Comparison of ENCODE assay signal across 21 cellular contexts in the genomic region with DNA sequence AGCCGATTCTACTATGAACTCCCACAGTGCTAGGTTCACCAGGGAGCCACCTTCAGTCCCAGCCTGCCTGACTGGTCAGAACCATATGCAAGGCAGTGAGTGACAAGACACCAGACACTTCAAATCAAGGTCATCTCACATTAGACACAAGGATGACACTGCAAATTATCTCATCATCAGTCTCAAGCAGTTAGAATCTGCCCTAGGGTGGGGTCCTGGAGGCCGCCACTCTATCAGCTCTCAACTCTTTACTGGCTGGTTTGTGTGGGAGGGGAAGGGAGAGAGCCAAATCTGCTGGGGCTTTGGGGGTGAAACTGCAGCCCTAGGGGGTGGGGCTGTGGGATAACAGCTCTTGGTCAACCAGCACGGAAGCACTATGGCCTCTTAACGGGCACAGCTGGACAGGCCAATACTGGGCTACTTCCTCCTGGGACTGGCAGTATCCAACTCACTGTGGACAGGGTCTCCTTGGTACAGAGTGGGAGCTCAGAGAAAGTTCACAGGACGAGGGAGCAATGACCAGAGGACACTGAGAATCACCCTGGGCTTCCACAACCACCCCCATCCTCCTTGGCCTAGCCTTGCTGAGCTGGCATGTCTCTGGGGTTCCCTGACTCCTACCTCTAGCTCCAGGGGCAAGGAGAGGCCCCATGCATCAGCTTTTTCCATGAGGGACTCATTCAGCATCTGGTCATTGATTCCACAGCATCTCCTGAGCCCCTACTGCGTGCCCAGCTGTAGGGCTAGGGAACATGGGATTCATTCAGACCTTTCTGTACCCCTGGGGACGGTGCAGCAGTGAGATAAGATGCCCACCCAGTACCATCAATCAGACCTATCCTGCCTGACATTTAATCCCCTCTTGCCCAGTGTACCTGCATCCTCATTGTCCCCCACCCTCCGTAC. TPM values are rescaled to one million over a fixed set of nuclear protein-coding genes. Genes with fewer than 3 reads are reported as not detected.
DNase-seq lines count a peak whose midpoint lies in the region; ATAC-seq, FAIRE-seq and TF ChIP-seq lines count a peak whose summit lies in the region.
"Had no signal": no experiment of that assay in that cellular context is flagged by ENCODE, and none has a peak within 500 bp of the region (broad histone marks: within the 10 kb centered on the region; RNA-seq: fewer than 3 reads in every experiment).

No MANE protein-coding gene starts in this region.

- intact Hi-C loops in dorsolateral prefrontal cortex (cut with DNase I), result no loop called here

- WGBS in A549 (ENCODE audit: missing lambda C conversion rate), result 86% methylated on average over 8 of the region's 8 CpGs

- DNase-seq in A549 (ENCODE audit: low read depth in 1 of 2, low spot score in 1 of 2) (no peak), GM20000 (ENCODE audit: low spot score) (peak; percentile 62), dorsolateral prefrontal cortex (peak in 7 of 10 donors; percentile 7 to 45 (median 34)), omental fat pad (ENCODE audit: low spot score) (peak; percentile 14), NCI-H526 treated with DMSO at 0.1 percent for 48 hours (lab: John Stamatoyannopoulos, UW) (no peak)
- no peak for DNase-seq in activated CD4-positive, alpha-beta T cell treated with anti-CD3 and anti-CD28 coated beads, Interleukin-2, amount 50 U/mL, for 1 hour
- DNase-seq: hippocampal formation; Kasumi-1; mammary epithelial cell; NCI-H1930; NCI-H82; occipital lobe; SHP77 treated with DMSO at 0.1 percent for 48 hours; stimulated activated CD4-positive, alpha-beta T cell treated with anti-CD3 and anti-CD28 coated beads, Interleukin-4, amount 100 ng/mL, for 1 hour; stimulated activated naive CD4-positive, alpha-beta T cell had no signal

- POLR2A ChIA-PET in A549 (lab: Yijun Ruan, JAX), result interaction anchor here (1.1 to 1.4 kb wide), 2 partner anchors 10 to 26 kb away, joined by 3 to 4 read pairs; no protein-coding TSS in a partner anchor

- no peak for TF ChIP-seq POLR2A in A549 (IDR thresholded peaks at IDR 0.05; ENCODE audit: low read length)

- ATAC-seq in A549 (no peak), omental fat pad (ENCODE audit: low FRiP score) (no peak), HG02678 (IDR thresholded peaks at IDR 0.05; ENCODE audit: unreplicated experiment) (no peak), GM18519 (IDR thresholded peaks at IDR 0.05; ENCODE audit: low FRiP score, unreplicated experiment) (no peak)
- ATAC-seq: activated T-helper 17 cell treated with anti-CD3 and anti-CD28 coated beads, Interleukin-2, amount 50 U/mL, for 72 hours; GM12878 had no signal

- H3K4me1 ChIP-seq in A549, result peaks cover 85% of the 10 kb centered on the region

- no peak overlapping the region for H3K4me3 ChIP-seq in A549
- H3K4me3 ChIP-seq in dorsolateral prefrontal cortex, result no peak overlapping the region
- H3K4me3 ChIP-seq: cardiac muscle cell, GM12878 had no signal

- no peak for TF ChIP-seq CTCF in A549 (IDR thresholded peaks at IDR 0.05)
- no peak for TF ChIP-seq CTCF in GM20000 (IDR thresholded peaks at IDR 0.05; ENCODE audit: extremely low read depth, missing control alignments)
- no peak for TF ChIP-seq CTCF in dorsolateral prefrontal cortex (IDR thresholded peaks at IDR 0.05 in 54 of 56, conservative IDR thresholded peaks at IDR 0.05 in 2 of 56; ENCODE audit: low read depth in 1 of 56, partially characterized antibody in 56 of 56)
- TF ChIP-seq CTCF in omental fat pad (IDR thresholded peaks at IDR 0.05), result no peak

- H3K4me2 ChIP-seq in A549, result 0 out of 3 replicates have a peak overlapping the region, but pooled peaks have one; percentile 68

- CTCF ChIA-PET in A549 (lab: Yijun Ruan, JAX), result interaction anchor here (0.7 to 9.2 kb wide), 6 partner anchors 6 to 23 kb away, joined by 3 to 87 read pairs (median 6); partner anchors contain the start of gene GPRIN2

- no peak for FAIRE-seq in A549 (lab: Jason Lieb, UNC)
- FAIRE-seq: GM12878, TTC549 had no signal

- H3K27me3 ChIP-seq in dorsolateral prefrontal cortex, result peaks cover 0 to 90% (median 30%) of the 10 kb centered on the region in 45 donors

- H3K9me3 ChIP-seq in A549, result no peaks in the 10 kb centered on the region

- no peak for TF ChIP-seq EP300 in A549 (IDR thresholded peaks at IDR 0.05)

- no peak for TF ChIP-seq RAD21 in A549 (conservative IDR thresholded peaks at IDR 0.05 in 1 of 2, IDR thresholded peaks at IDR 0.05 in 1 of 2)

- peak overlapping the region; percentile 88 to 89 for H3K27ac ChIP-seq in A549
- no peak overlapping the region for H3K27ac ChIP-seq in dorsolateral prefrontal cortex
- H3K27ac ChIP-seq: cardiac muscle cell had no signal

TF ChIP-seq in A549, 52 proteins besides CTCF, POLR2A, EP300 and RAD21:
- TF ChIP-seq ELK1 (IDR thresholded peaks at IDR 0.05; ENCODE audit: low read depth, low read length) (no peak), MAX (IDR thresholded peaks at IDR 0.05) (0 out of 2 replicates have a peak, but pooled peaks have one; percentile 9), HOXB5 (CRISPR knock-in tag; IDR thresholded peaks at IDR 0.05) (no peak), TFCP2L1 (CRISPR knock-in tag; IDR thresholded peaks at IDR 0.05) (no peak), MAFK (IDR thresholded peaks at IDR 0.05; ENCODE audit: partially characterized antibody) (peak; percentile 85), NFE2L2 (conservative IDR thresholded peaks at IDR 0.05; ENCODE audit: low read length) (peak; percentile 53), HMGXB4 (CRISPR knock-in tag; IDR thresholded peaks at IDR 0.05; ENCODE audit: borderline replicate concordance) (no peak), ZC3H11A (IDR thresholded peaks at IDR 0.05) (no peak), PHF8 (IDR thresholded peaks at IDR 0.05; ENCODE audit: borderline replicate concordance, low read depth) (no peak), BHLHE40 (IDR thresholded peaks at IDR 0.05; ENCODE audit: low read depth, low read length) (no peak), JUN (IDR thresholded peaks at IDR 0.05) (peak in 1 of 2 experiments; percentile 5; a peak in 1 of 5 replicates), KDM1A (IDR thresholded peaks at IDR 0.05; ENCODE audit: low read depth) (no peak)

RNA-seq across cellular contexts. Expression of gene GPRIN2, which starts 5.4 kb away (rescaled TPM):
- 8.8 and 9.4 TPM in 2 replicates for polyA plus RNA-seq in A549 (2011; rRNA removed)
- polyA plus RNA-seq in A549 (2012; cell fraction: cytosol; rRNA removed), result 17.3 and 29.5 TPM in 2 replicates
- polyA plus RNA-seq in A549 (2012; cell fraction: nucleus; rRNA removed), result 62.0 and 88.1 TPM in 2 replicates
- polyA plus RNA-seq in A549 (2017; fragmentation: RNase III; extraction: RNeasy Plus Mini Kit Qiagen cat#74134 plus additional on column Dnase treatment), result 25.8 to 29.9 TPM (median 28.6 TPM) in 3 replicates
- 14.3 and 17.6 TPM in 2 replicates for polyA minus RNA-seq in A549 (2011; rRNA and poly(A)+ RNA removed)
- total RNA-seq in dorsolateral prefrontal cortex, result 1 to 10 TPM in 66 of 120 experiments, under 1 TPM in 47, not detected in 7; 0.36 to 2.4 (median 1.1) TPM
- under 1 TPM in 2 of 4 donors, not detected in 2; 0.46 to 0.50 TPM for total RNA-seq in omental fat pad
- total RNA-seq: activated T-helper 17 cell treated with anti-CD3 and anti-CD28 coated beads, Interleukin-2, amount 50 U/mL, for 72 hours had no signal
- polyA plus RNA-seq: GM12878 had no signal

RNA-seq across cellular contexts. Expression of gene SYT15, which starts 27.9 kb away (rescaled TPM):
- polyA plus RNA-seq in A549 (2011; rRNA removed) (3.3 and 3.5 TPM in 2 replicates), A549 (2017; fragmentation: RNase III; extraction: RNeasy Plus Mini Kit Qiagen cat#74134 plus additional on column Dnase treatment) (2.8 to 3.6 TPM (median 3.2 TPM) in 3 replicates)
- polyA plus RNA-seq in A549 (2012; cell fraction: cytosol; rRNA removed), result 3.5 and 4.3 TPM in 2 replicates
- polyA plus RNA-seq in A549 (2012; cell fraction: nucleus; rRNA removed), result 4.5 and 4.8 TPM in 2 replicates
- 4.1 and 5.5 TPM in 2 replicates for polyA minus RNA-seq in A549 (2011; rRNA and poly(A)+ RNA removed)
- total RNA-seq in dorsolateral prefrontal cortex (10 to 100 TPM in 6 of 120 experiments, 1 to 10 TPM in 113, under 1 TPM in 1; 0.59 to 12.7 (median 5.1) TPM), omental fat pad (1 to 10 TPM in 3 of 4 donors, under 1 TPM in 1; 0.65 to 9.6 (median 2.9) TPM)

Comparison
In these comparisons a context has a peak if more than half of its experiments do, and no peak if none do; other contexts are left out.
1. DNase-seq: peak in GM20000 (single experiment), dorsolateral prefrontal cortex (7 of 10) and omental fat pad (single experiment); none in A549 (0 of 2), NCI-H526 treated with DMSO at 0.1 percent for 48 hours (single experiment) and activated CD4-positive, alpha-beta T cell treated with anti-CD3 and anti-CD28 coated beads, Interleukin-2, amount 50 U/mL, for 1 hour (single experiment).
2. H3K27ac ChIP-seq: peak in A549 (2 of 2); none in dorsolateral prefrontal cortex (0 of 59).